In the genomic region with DNA sequence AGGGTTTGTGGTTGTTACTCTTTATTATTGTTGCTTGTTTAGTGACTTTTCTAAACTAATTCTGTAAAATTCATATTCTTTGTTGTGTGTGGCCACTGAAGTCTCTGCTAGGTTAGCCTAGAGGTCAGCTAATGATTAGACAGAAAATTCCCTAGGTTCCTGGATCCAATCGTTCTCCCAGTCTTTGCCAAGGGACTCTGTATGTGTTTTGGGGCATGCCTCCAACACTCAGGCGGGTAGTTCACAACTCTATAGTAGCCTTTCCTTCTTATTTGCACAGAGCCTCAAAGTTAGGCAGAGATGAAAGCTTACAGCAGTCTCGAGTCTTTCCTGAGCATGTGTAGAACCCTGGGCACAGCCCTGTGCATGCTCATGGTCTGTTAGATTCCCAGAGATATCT, we compare ENCODE assay signal across 1 cellular context.
TF ChIP-seq lines count a peak whose summit lies in the region.

No MANE protein-coding gene starts in this region.

TF ChIP-seq in HepG2, 621 proteins besides CTCF, POLR2A, EP300 and RAD21 (continued from another document):
- TF ChIP-seq ZUFSP (CRISPR knock-in tag; IDR thresholded peaks at IDR 0.05; ENCODE audit: borderline replicate concordance) = no peak
- TF ChIP-seq ZNF180 (CRISPR knock-in tag; IDR thresholded peaks at IDR 0.05; ENCODE audit: borderline replicate concordance, low read depth) = no peak
